ENCODE assay signal across 8 cellular contexts in the genomic region with DNA sequence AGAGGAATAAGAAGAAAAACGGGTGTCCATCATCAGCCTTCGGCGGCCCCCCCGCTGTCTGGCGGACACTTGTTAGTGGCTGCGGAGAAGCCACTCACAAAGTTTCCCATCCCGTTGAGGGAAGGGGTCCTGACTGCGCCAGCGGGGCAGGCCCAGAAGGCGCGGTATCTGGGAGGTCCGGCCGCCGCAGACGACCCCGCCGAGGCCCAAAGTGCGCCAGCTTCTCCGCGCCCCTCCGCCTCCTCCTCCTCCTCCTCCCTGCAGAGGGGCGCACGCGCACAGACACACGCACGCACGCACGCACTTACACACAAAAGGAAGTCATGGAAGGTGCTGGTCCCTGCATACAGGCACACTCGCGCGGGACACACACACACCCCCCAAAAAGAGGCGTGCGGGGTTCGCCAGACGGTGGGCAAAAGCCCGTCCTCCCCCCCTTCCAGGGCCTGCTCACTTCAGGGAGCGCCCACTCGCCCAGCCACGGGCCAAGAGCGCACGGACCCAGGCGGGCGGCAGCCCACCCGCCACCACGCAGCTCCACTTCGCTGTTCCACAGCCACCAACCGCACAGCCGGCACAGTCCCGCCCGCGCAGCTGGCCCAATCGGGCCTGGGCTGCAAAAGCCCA. TPM values are rescaled to one million over a fixed set of nuclear protein-coding genes. Genes with fewer than 3 reads are reported as not detected.
A peak's percentile ranks its signal among the peaks of the same experiment; 100 is the strongest.
DNase-seq lines count a peak whose midpoint lies in the region; ATAC-seq and TF ChIP-seq lines count a peak whose summit lies in the region.

No MANE protein-coding gene starts in this region.

- no peak overlapping the region for H3K27ac ChIP-seq in colonic mucosa

- WGBS in lower leg skin, 2 donors = 13 to 24% methylated on average over 38 to 41 of the region's 52 CpGs

- no peak for TF ChIP-seq CTCF in colonic mucosa (IDR thresholded peaks at IDR 0.05)
- TF ChIP-seq CTCF in lower leg skin (IDR thresholded peaks at IDR 0.05) = no peak
- TF ChIP-seq CTCF in nephron progenitor cell (IDR thresholded peaks at IDR 0.05) = no peak

- peaks cover 30% of the 10 kb centered on the region for H3K9me3 Mint-ChIP-seq in nephron progenitor cell

- peak; percentile 76 for ATAC-seq in HG03432 (IDR thresholded peaks at IDR 0.05; ENCODE audit: unreplicated experiment)

- DNase-seq in NCI-H510A treated with DMSO at 0.1 percent for 48 hours (lab: John Stamatoyannopoulos, UW) = peak; percentile 2
- DNase-seq in NCI-H510A (lab: John Stamatoyannopoulos, UW) = no peak
- peak in 3 of 4 experiments; percentile 10 to 33 (median 32) for DNase-seq in activated CD4-positive, CD25-positive, alpha-beta regulatory T cell (lab: John Stamatoyannopoulos, UW)
- peak; percentile 38 for DNase-seq in colonic mucosa
- no peak for DNase-seq in lower leg skin (ENCODE audit: low spot score in 2 of 2)
- DNase-seq in stimulated activated CD8-positive, alpha-beta memory T cell treated with anti-CD3 and anti-CD28 coated beads, Interleukin-12 subunit alpha, Interleukin-12 subunit beta, amount 100 ng/mL, for 24 hours (ENCODE audit: extremely low read depth) = peak; percentile 20
- no peak for DNase-seq in nephron progenitor cell

- intact Hi-C loops in colonic mucosa (cut with DNase I) (no loop called here), lower leg skin (cut with DNase I; ENCODE audit: low total_unique reads) (no loop called here)

- no peak overlapping the region for H3K4me3 Mint-ChIP-seq in nephron progenitor cell

- peaks cover 72% of the 10 kb centered on the region for H3K36me3 Mint-ChIP-seq in nephron progenitor cell (ENCODE audit: low read depth)

- H3K9ac ChIP-seq in colonic mucosa (ENCODE audit: low read depth in 2 of 2, low read length in 2 of 2) = peak overlapping the region; percentile 55 to 65

- H3K4me3 ChIP-seq in colonic mucosa (peak overlapping the region; percentile 57), lower leg skin (ENCODE audit: low read depth, poor library complexity, severe bottlenecking) (peak overlapping the region; percentile 11)

- no peak for TF ChIP-seq POLR2A in lower leg skin (IDR thresholded peaks at IDR 0.05)

- no peaks in the 10 kb centered on the region for H3K9me3 ChIP-seq in colonic mucosa

- no peaks in the 10 kb centered on the region for H3K27me3 Mint-ChIP-seq in nephron progenitor cell (ENCODE audit: low read depth, poor library complexity)

- H3K27ac Mint-ChIP-seq in nephron progenitor cell = no peak overlapping the region

- H3K4me1 Mint-ChIP-seq in nephron progenitor cell = peaks cover 15% of the 10 kb centered on the region

- no peaks in the 10 kb centered on the region for H3K27me3 ChIP-seq in colonic mucosa

- H3K36me3 ChIP-seq in colonic mucosa = no peaks in the 10 kb centered on the region

- H3K4me1 ChIP-seq in colonic mucosa = no peaks in the 10 kb centered on the region

RNA-seq across cellular contexts. Expression of a gene that starts 18.0 kb away (rescaled TPM):
- 10 to 100 TPM; 35.4 to 50.1 TPM for total RNA-seq in colonic mucosa
- total RNA-seq in lower leg skin = 10 to 100 TPM; 14.6 to 24.6 (median 17.7) TPM

Comparison
In these comparisons a context has a peak if more than half of its experiments do, and no peak if none do; other contexts are left out.
1. DNase-seq: peak in NCI-H510A treated with DMSO at 0.1 percent for 48 hours (single experiment), activated CD4-positive, CD25-positive, alpha-beta regulatory T cell (3 of 4), colonic mucosa (single experiment) and stimulated activated CD8-positive, alpha-beta memory T cell treated with anti-CD3 and anti-CD28 coated beads, Interleukin-12 subunit alpha, Interleukin-12 subunit beta, amount 100 ng/mL, for 24 hours (single experiment); none in NCI-H510A (single experiment), lower leg skin (0 of 2) and nephron progenitor cell (single experiment).